In the genomic region with DNA sequence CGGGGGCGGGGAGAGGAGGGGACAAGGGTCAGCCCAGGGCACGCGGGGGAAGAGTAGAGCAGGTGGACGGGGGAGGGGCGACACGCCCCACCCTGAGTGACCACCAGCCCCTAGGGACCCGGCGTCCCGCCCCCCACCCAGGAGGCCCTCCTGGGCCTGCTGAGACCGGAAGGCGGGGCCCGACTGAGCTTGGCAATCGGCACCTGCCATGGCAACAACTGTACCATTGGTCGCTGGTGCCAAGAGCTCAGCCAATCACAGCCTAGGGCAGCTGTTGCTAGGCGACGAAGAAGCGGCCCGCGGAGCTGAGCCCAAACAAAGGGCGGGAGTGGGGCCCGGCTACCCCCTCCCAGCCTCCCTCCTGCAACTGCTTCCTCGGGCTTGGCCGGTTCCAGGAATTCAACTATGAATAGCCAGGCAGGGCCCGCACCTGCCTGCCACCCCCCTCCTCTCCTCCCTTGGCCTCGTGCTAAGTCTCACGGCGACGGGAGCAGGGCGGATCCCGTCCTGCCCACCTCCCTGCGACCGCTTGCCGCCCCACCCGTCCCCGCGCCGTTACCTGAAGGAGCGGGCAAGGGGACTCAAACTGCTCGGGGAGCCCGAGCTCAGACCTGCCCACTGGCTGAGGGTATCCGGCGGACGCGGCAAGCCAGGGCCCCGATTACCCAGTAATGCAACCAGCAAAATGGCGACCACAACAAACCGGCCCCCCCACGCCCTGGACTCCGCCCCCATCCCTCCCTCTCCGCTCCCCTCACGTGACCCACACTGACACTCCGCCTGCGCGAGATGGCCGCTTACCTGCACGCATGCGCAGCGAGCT, we compare ENCODE assay signal across 7 cellular contexts. TPM values are rescaled to one million over a fixed set of nuclear protein-coding genes. Genes with fewer than 3 reads are reported as not detected.
DNase-seq lines count a peak whose midpoint lies in the region; ATAC-seq, FAIRE-seq and TF ChIP-seq lines count a peak whose summit lies in the region.

DYRK1B (minus strand) TSS at position 699 of the 823 bp plus-strand sequence. CDS start 2,295 bp downstream, outside the sequence.

- no peaks in the 10 kb centered on the region for H3K27me3 ChIP-seq in spleen (replicated peaks in 1 of 7)

- TF ChIP-seq POLR2A in spleen (IDR thresholded peaks at IDR 0.05): peak in 1 of 3 donors; percentile 15

- ATAC-seq in GM18508 (IDR thresholded peaks at IDR 0.05; ENCODE audit: insufficient read depth, unreplicated experiment): peak; percentile 55
- peak; percentile 89 for ATAC-seq in HG02970 (IDR thresholded peaks at IDR 0.05; ENCODE audit: low FRiP score, unreplicated experiment)

- peaks cover 0 to 76% (median 58%) of the 10 kb centered on the region in 6 donors for H3K36me3 ChIP-seq in spleen

- H3K27ac ChIP-seq in spleen: peak within 1 kb of the TSS; percentile 69 to 93 (median 90)

- 0 to 1% (median 1%) methylated on average over 8 to 58 of the region's 59 CpGs for WGBS in spleen, 5 donors

- FAIRE-seq in islet of Langerhans (lab: Jason Lieb, UNC): peak; percentile 38

- H3K4me3 ChIP-seq in spleen: peak within 1 kb of the TSS; percentile 99 to 100 (median 100)

- no peak for TF ChIP-seq CTCF in spleen (IDR thresholded peaks at IDR 0.05 in 8 of 11, conservative IDR thresholded peaks at IDR 0.05 in 3 of 11)

- H3K9me3 ChIP-seq in spleen: no peaks in the 10 kb centered on the region

- H3K4me1 ChIP-seq in spleen: peaks cover 10 to 53% (median 26%) of the 10 kb centered on the region in 6 donors

- intact Hi-C loops in spleen (cut with DNase I; ENCODE audit: low total_unique reads): no loop called here

- DNase-seq in NCI-H2107 treated with DMSO at 0.1 percent for 48 hours (lab: John Stamatoyannopoulos, UW; ENCODE audit: unreplicated experiment) (peak; percentile 94), cerebellum (ENCODE audit: low spot score) (peak; percentile 97), spleen (peak; percentile 98)
- peak; percentile 95 for DNase-seq in activated CD4-positive, alpha-beta T cell treated with anti-CD3 and anti-CD28 coated beads for 1 hour

RNA-seq across cellular contexts. Expression of gene DYRK1B, which starts in this region (rescaled TPM):
- total RNA-seq in cerebellum (20.1 TPM), spleen (10 to 100 TPM; 15.1 to 32.7 (median 18.8) TPM)
- 10 to 100 TPM; 11.2 to 19.8 (median 13.6) TPM for polyA plus RNA-seq in spleen

Comparison
In these comparisons a context has a peak if more than half of its experiments do, and no peak if none do; other contexts are left out.
1. Peak in every context shown above with its lines: DNase-seq, ATAC-seq, H3K4me3 ChIP-seq and H3K27ac ChIP-seq.